In genomic region chr15:41230650-41231533, GRCh38 we compare ENCODE assay signal across 1 cellular context.
A peak's percentile ranks its signal among the peaks of the same experiment; 100 is the strongest.
TF ChIP-seq lines count a peak whose summit lies in the region.

TSS of gene CHP1 (plus strand) at chr15:41231268. CDS start at chr15:41231383, 115 bp downstream.
TSS of gene EXD1 (minus strand) at chr15:41230757. CDS start at chr15:41226575, 4,182 bp downstream.

TF ChIP-seq in HepG2, 621 proteins besides CTCF, POLR2A, EP300 and RAD21 (continued from another document):
- TF ChIP-seq DMAP1 (CRISPR knock-in tag; IDR thresholded peaks at IDR 0.05), result peak; percentile 94
- TF ChIP-seq ZFP91 (CRISPR knock-in tag; IDR thresholded peaks at IDR 0.05; ENCODE audit: borderline replicate concordance), result peak; percentile 99
- no peak for TF ChIP-seq SP1 (IDR thresholded peaks at IDR 0.05)
- peak; percentile 91 for TF ChIP-seq SP1 (CRISPR knock-in tag; IDR thresholded peaks at IDR 0.05)
- TF ChIP-seq NCOA2 (CRISPR knock-in tag; IDR thresholded peaks at IDR 0.05), result peak; percentile 67; the same call in 1 of the 2 replicates
- 0 out of 2 replicates have a peak, but pooled peaks have one; percentile 87 for TF ChIP-seq KLF15 (CRISPR knock-in tag; IDR thresholded peaks at IDR 0.05; ENCODE audit: borderline replicate concordance)
- TF ChIP-seq NAIF1 (CRISPR knock-in tag; IDR thresholded peaks at IDR 0.05; ENCODE audit: borderline replicate concordance), result peak; percentile 67; the same call in 1 of the 2 replicates
- TF ChIP-seq ZNF44 (CRISPR knock-in tag; IDR thresholded peaks at IDR 0.05), result no peak; the same call in 1 of the 2 replicates
TF ChIP-seq in HepG2: peak in this region for 423.
